ENCODE assay signal across 27 cellular contexts in genomic region chr1:170290226-170290625, GRCh38.
"Had no signal": no experiment of that assay in that cellular context is flagged by ENCODE, and none has a peak within 500 bp of the region (broad histone marks: within the 10 kb centered on the region; RNA-seq: fewer than 3 reads in every experiment).

No MANE protein-coding gene starts in this region.

- H3K27me3 ChIP-seq: breast epithelium, esophagus muscularis mucosa, tibial nerve had no signal

- H3K27ac ChIP-seq: breast epithelium, esophagus muscularis mucosa, tibial nerve, WERI-Rb-1 had no signal

- H3K4me3 ChIP-seq: breast epithelium, esophagus muscularis mucosa, tibial nerve had no signal

- H3K4me1 ChIP-seq: breast epithelium, esophagus muscularis mucosa, tibial nerve had no signal

- DNase-seq: activated CD4-positive, alpha-beta T cell treated with anti-CD3 and anti-CD28 coated beads for 48 hours; activated CD4-positive, alpha-beta T cell treated with anti-CD3 and anti-CD28 coated beads, Interleukin-2, amount 50 U/mL, for 48 hours; activated CD8-positive, alpha-beta memory T cell treated with anti-CD3 and anti-CD28 coated beads, Interleukin-2, amount 50 U/mL, for 4 hours; activated effector memory CD4-positive, alpha-beta T cell treated with anti-CD3 and anti-CD28 coated beads, Interleukin-2, amount 50 U/mL, for 16 hours; activated naive CD4-positive, alpha-beta T cell treated with anti-CD3 and anti-CD28 coated beads, Interleukin-2, amount 10 ng/mL, durations not matched to agents 7 days and 5 days; activated T-cell treated with anti-CD3 and anti-CD28 coated beads, Interleukin-2, amount 50 U/mL, for 1 hour; amygdala; central memory CD4-positive, alpha-beta T cell; endodermal cell; head of caudate nucleus; hypothalamus; immature natural killer cell; kidney; left colon; midbrain; natural killer cell; posterior cingulate gyrus; right cardiac atrium; stimulated activated CD4-positive, alpha-beta T cell treated with anti-CD3 and anti-CD28 coated beads, Interleukin-2, amount 100 ng/mL, for 48 hours; stimulated activated naive CD4-positive, alpha-beta T cell treated with Interleukin-2 at 50 U/mL for 16 hours; SW 1271; T1000; WERI-Rb-1 had no signal

- H3K36me3 ChIP-seq: breast epithelium, esophagus muscularis mucosa, tibial nerve, WERI-Rb-1 had no signal

- H3K9me3 ChIP-seq: breast epithelium, esophagus muscularis mucosa, tibial nerve had no signal

- ATAC-seq: activated CD4-positive, CD25-positive, alpha-beta regulatory T cell treated with anti-CD3 and anti-CD28 coated beads, Interleukin-2, amount 50 U/mL, for 24 hours; left colon; natural killer cell; right cardiac atrium had no signal
